ENCODE assay signal across 25 cellular contexts in the genomic region with DNA sequence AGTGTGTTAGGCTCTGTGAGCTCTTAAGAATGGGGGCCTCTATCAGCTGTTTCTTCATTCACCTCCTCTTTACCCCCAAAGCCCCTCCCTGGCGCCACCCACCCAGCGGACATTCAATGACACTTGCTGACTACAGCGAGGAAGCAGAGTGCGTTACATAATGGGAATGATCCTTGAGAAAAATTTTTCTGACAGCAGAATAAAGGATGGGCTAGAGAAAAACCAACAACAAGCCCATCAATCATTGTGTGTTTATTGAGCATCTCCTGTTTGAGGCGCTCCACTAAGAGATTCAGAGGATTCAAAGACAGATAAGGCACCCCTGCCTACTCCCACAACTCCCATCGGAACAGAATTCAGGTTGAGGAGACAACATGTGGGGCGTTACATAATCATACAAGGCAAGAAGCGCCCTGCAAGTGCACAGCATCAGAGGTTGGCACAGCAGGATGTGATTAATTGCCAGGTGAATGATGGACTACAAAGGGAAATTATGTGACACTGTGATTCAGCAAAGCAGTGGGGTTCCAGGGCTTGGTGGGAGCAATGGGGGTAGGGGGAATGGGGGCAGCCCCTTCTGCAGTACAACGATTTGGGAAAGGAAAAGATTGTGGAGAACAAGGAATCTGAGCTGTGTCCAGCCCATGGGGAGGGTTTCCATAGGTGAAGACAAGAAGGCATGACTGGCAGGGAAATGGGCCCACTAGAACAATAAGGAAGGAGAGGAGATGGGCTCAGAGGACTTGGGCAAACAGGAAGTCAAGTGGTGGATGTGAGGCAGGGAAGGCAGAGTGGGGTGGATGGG.
"Had no signal": no experiment of that assay in that cellular context is flagged by ENCODE, and none has a peak within 500 bp of the region (broad histone marks: within the 10 kb centered on the region; RNA-seq: fewer than 3 reads in every experiment).

No MANE protein-coding gene starts in this region.

- H3K4me1 ChIP-seq: ascending aorta, esophagus muscularis mucosa, foreskin keratinocyte, left lung, lower lobe of right lung, sigmoid colon, tibial nerve had no signal

- H3K9me3 ChIP-seq: ascending aorta, left lung, lower lobe of right lung, mucosa of descending colon, sigmoid colon had no signal

- H3K27ac ChIP-seq: ascending aorta, esophagus muscularis mucosa, foreskin keratinocyte, left lung, lower lobe of right lung, sigmoid colon, tibial nerve had no signal

- H3K36me3 ChIP-seq: ascending aorta, esophagus muscularis mucosa, left lung, lower lobe of right lung, sigmoid colon, tibial nerve had no signal

- H3K4me3 ChIP-seq: ascending aorta, esophagus muscularis mucosa, left lung, lower lobe of right lung, mucosa of descending colon, sigmoid colon, tibial nerve had no signal

- DNase-seq: activated B cell treated with CpG ODN at 0.5 μM for 24 hours; activated CD4-positive, alpha-beta T cell treated with anti-CD3 and anti-CD28 coated beads, Interleukin-2, amount 50 U/mL, for 1 hour; activated CD8-positive, alpha-beta T cell treated with anti-CD3 and anti-CD28 coated beads for 36 hours; activated gamma-delta T cell; activated naive CD4-positive, alpha-beta T cell treated with anti-CD3 and anti-CD28 coated beads, Interleukin-2, amount 10 ng/mL, durations not matched to agents 7 days and 5 days; activated naive CD8-positive, alpha-beta T cell treated with anti-CD3 and anti-CD28 coated beads, Interleukin-2, amount 10 ng/mL, durations not matched to agents 7 days and 5 days; activated T-cell treated with anti-CD3 and anti-CD28 coated beads, Interleukin-2, amount 50 U/mL, for 1 hour; central memory CD4-positive, alpha-beta T cell; dermis blood vessel endothelial cell; effector CD4-positive, alpha-beta T cell; foreskin keratinocyte; kidney glomerular epithelial cell; left lung; lower lobe of right lung; mesenchymal stem cell; mucosa of descending colon; retina; sigmoid colon; small intestine; stimulated activated CD4-positive, alpha-beta T cell treated with anti-CD3 and anti-CD28 coated beads, Interleukin-1b, Interleukin-23, amount 100 ng/mL, for 48 hours; stimulated activated naive CD4-positive, alpha-beta T cell; T-helper 1 cell had no signal

- H3K27me3 ChIP-seq: ascending aorta, left lung, tibial nerve had no signal
